Comparison of ENCODE assay signal across 22 cellular contexts in genomic region chr1:42368096-42368795, GRCh38. TPM values are rescaled to one million over a fixed set of nuclear protein-coding genes. Genes with fewer than 3 reads are reported as not detected.
DNase-seq lines count a peak whose midpoint lies in the region; ATAC-seq, FAIRE-seq and TF ChIP-seq lines count a peak whose summit lies in the region.
"Had no signal": no experiment of that assay in that cellular context is flagged by ENCODE, and none has a peak within 500 bp of the region (broad histone marks: within the 10 kb centered on the region; RNA-seq: fewer than 3 reads in every experiment).

No MANE protein-coding gene starts in this region.

- no peak overlapping the region for H3K27ac ChIP-seq in A549
- peak overlapping the region in 1 of 4 donors; percentile 25 for H3K27ac ChIP-seq in body of pancreas
- H3K27ac ChIP-seq: 22Rv1, GM23248 had no signal

- H3K4me1 ChIP-seq in A549, result peaks cover 12% of the 10 kb centered on the region
- peaks cover 13% of the 10 kb centered on the region for H3K4me1 ChIP-seq in body of pancreas

- H3K27me3 ChIP-seq in body of pancreas, result no peaks in the 10 kb centered on the region

- no peak for TF ChIP-seq CTCF in A549 (IDR thresholded peaks at IDR 0.05)
- TF ChIP-seq CTCF in body of pancreas (IDR thresholded peaks at IDR 0.05), result no peak
- no peak for TF ChIP-seq CTCF in GM20000 (IDR thresholded peaks at IDR 0.05; ENCODE audit: extremely low read depth, missing control alignments)

- H3K4me3 ChIP-seq in A549 (no peak overlapping the region), body of pancreas (no peak overlapping the region)
- H3K4me3 ChIP-seq: GM23248 had no signal

- no peak for FAIRE-seq in A549 (lab: Jason Lieb, UNC)
- FAIRE-seq: G401.6 had no signal

- TF ChIP-seq EP300 in A549 (IDR thresholded peaks at IDR 0.05), result no peak

- DNase-seq in A549 (ENCODE audit: low read depth in 1 of 2, low spot score in 1 of 2) (peak in 1 of 2 experiments; percentile 37), body of pancreas (peak; percentile 11 to 49 (median 28)), left colon (no peak), mucosa of gallbladder (ENCODE audit: low spot score) (peak; percentile 13), NCI-H2081 (lab: John Stamatoyannopoulos, UW) (no peak), midbrain (lab: John Stamatoyannopoulos, UW) (no peak), GM20000 (ENCODE audit: low spot score) (no peak)
- DNase-seq: CD4-positive, alpha-beta memory T cell; DND-41; GM23248; HCEC 1CT; KBM-7; NCI-H1417 treated with DMSO at 0.1 percent for 48 hours; NCI-H1930; NCI-H2171 treated with DMSO at 0.1 percent for 48 hours; NCI-H446 treated with DMSO at 0.1 percent for 48 hours; NCI-H82 had no signal

- H3K9me3 ChIP-seq in A549, result no peaks in the 10 kb centered on the region
- no peaks in the 10 kb centered on the region for H3K9me3 ChIP-seq in body of pancreas

- H3K36me3 ChIP-seq in body of pancreas (replicated peaks in 1 of 2; ENCODE audit: insufficient read depth in 1 of 2, low read depth in 2 of 2), result no peaks in the 10 kb centered on the region

- peak; percentile 43 to 54; a peak in 3 of 6 replicates for ATAC-seq in A549
- peak; percentile 69 for ATAC-seq in body of pancreas
- ATAC-seq in left colon, result peak; percentile 90
- no peak for ATAC-seq in GM21723 (IDR thresholded peaks at IDR 0.05; ENCODE audit: unreplicated experiment)
- ATAC-seq: Panc1, Right ventricle myocardium inferior had no signal

- POLR2A ChIA-PET in A549 (lab: Yijun Ruan, JAX), result no interaction called here

- CTCF ChIA-PET in A549 (lab: Yijun Ruan, JAX), result no interaction called here

- no peak for TF ChIP-seq POLR2A in A549 (IDR thresholded peaks at IDR 0.05; ENCODE audit: low read length)
- TF ChIP-seq POLR2A in body of pancreas (IDR thresholded peaks at IDR 0.05), result no peak

- 46% methylated on average over 7 of the region's 7 CpGs for WGBS in A549 (ENCODE audit: missing lambda C conversion rate)
- WGBS in body of pancreas, 2 donors, result 53% methylated on average over 7 of the region's 7 CpGs

- peak overlapping the region; percentile 59 for H3K4me2 ChIP-seq in A549

- intact Hi-C loops in body of pancreas (cut with DNase I) (no loop called here), left colon (cut with DNase I, micrococcal nuclease) (no loop called here)

- no peak for TF ChIP-seq RAD21 in A549 (conservative IDR thresholded peaks at IDR 0.05 in 1 of 2, IDR thresholded peaks at IDR 0.05 in 1 of 2)

TF ChIP-seq in A549, 52 proteins besides CTCF, POLR2A, EP300 and RAD21:
- TF ChIP-seq NR3C1 (IDR thresholded peaks at IDR 0.05), result no peak
- TF ChIP-seq ESRRA (IDR thresholded peaks at IDR 0.05; ENCODE audit: borderline replicate concordance, low read length), result no peak
- TF ChIP-seq MAFK (IDR thresholded peaks at IDR 0.05; ENCODE audit: partially characterized antibody), result no peak
- no peak for TF ChIP-seq PHF8 (IDR thresholded peaks at IDR 0.05; ENCODE audit: borderline replicate concordance, low read depth)
- TF ChIP-seq HOXA7 (CRISPR knock-in tag; IDR thresholded peaks at IDR 0.05), result no peak
- no peak for TF ChIP-seq CEBPB (IDR thresholded peaks at IDR 0.05)
- TF ChIP-seq RFX5 (IDR thresholded peaks at IDR 0.05), result no peak
- TF ChIP-seq, protein P1, sequence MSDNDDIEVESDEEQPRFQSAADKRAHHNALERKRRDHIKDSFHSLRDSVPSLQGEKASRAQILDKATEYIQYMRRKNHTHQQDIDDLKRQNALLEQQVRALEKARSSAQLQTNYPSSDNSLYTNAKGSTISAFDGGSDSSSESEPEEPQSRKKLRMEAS (IDR thresholded peaks at IDR 0.05), result no peak
- TF ChIP-seq E2F6 (IDR thresholded peaks at IDR 0.05; ENCODE audit: borderline replicate concordance, low read depth), result no peak

RNA-seq across cellular contexts. Expression of gene RIMKLA, which starts 12.3 kb away (rescaled TPM):
- polyA plus RNA-seq in A549 (2011; rRNA removed) (1.7 and 2.4 TPM in 2 replicates), A549 (2017; fragmentation: RNase III; extraction: RNeasy Plus Mini Kit Qiagen cat#74134 plus additional on column Dnase treatment) (0.35 to 0.59 TPM (median 0.42 TPM) in 3 replicates)
- polyA plus RNA-seq in A549 (2012; cell fraction: cytosol; rRNA removed), result 0.61 and 0.71 TPM in 2 replicates
- polyA plus RNA-seq in A549 (2012; cell fraction: nucleus; rRNA removed), result 0.35 and 0.44 TPM in 2 replicates
- 1.9 and 3.0 TPM in 2 replicates for polyA minus RNA-seq in A549 (2011; rRNA and poly(A)+ RNA removed)
- total RNA-seq in body of pancreas (1 to 10 TPM in 1 of 2 donors, under 1 TPM in 1; 0.99 to 1.6 TPM), left colon (10 to 100 TPM; 13.9 to 24.2 TPM), mucosa of gallbladder (4.4 TPM)

RNA-seq across cellular contexts. Expression of gene FOXJ3, which starts 33.2 kb away (rescaled TPM):
- polyA plus RNA-seq in A549 (2011; rRNA removed), result 45.0 and 53.1 TPM in 2 replicates
- 10.2 and 13.4 TPM in 2 replicates for polyA plus RNA-seq in A549 (2012; cell fraction: cytosol; rRNA removed)
- 16.6 and 21.0 TPM in 2 replicates for polyA plus RNA-seq in A549 (2012; cell fraction: nucleus; rRNA removed)
- polyA plus RNA-seq in A549 (2017; fragmentation: RNase III; extraction: RNeasy Plus Mini Kit Qiagen cat#74134 plus additional on column Dnase treatment), result 16.8 to 17.8 TPM (median 17.0 TPM) in 3 replicates
- 33.9 and 35.4 TPM in 2 replicates for polyA minus RNA-seq in A549 (2011; rRNA and poly(A)+ RNA removed)
- 10 to 100 TPM; 25.2 to 50.4 TPM for total RNA-seq in body of pancreas
- 10 to 100 TPM; 45.3 to 58.9 TPM for total RNA-seq in left colon
- total RNA-seq in mucosa of gallbladder, result 39.4 TPM

Comparison
In these comparisons a context has a peak if more than half of its experiments do, and no peak if none do; other contexts are left out.
1. DNase-seq: peak in body of pancreas (4 of 4) and mucosa of gallbladder (single experiment); none in left colon (0 of 2), NCI-H2081 (0 of 2), midbrain (single experiment) and GM20000 (single experiment).